ENCODE assay signal across 8 cellular contexts in the genomic region with DNA sequence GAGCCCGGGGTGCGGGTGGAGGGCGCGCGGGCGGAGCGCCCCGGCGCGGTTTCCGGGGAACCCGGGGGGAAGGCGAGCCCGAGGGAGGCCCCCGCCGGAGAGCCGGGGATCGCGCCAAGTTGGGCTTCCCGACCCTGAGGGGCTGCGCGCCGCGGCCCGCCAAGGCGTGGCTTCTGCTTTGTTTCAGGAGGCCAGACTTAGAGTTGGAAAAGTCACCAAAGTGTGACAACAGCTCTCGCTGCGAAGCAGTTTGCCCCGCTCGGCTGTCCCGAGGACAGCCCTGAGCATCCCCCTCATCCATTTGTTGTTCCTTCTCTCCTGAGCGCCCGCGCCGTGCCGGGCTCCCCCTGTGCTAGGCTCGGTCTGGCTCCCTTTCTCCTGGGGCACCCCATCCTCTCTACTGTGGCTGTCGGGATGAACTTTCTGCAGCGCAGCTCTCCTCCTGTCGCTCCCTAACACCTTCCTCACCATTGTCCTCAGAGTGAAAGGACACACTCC. TPM values are rescaled to one million over a fixed set of nuclear protein-coding genes. Genes with fewer than 3 reads are reported as not detected.
DNase-seq lines count a peak whose midpoint lies in the region; ATAC-seq and TF ChIP-seq lines count a peak whose summit lies in the region.

No MANE protein-coding gene starts in this region.

- peak; percentile 26 to 39 for DNase-seq in SJCRH30
- no peak for DNase-seq in esophagus squamous epithelium (lab: John Stamatoyannopoulos, UW)
- no peak for DNase-seq in NCI-H187 treated with DMSO at 0.1 percent for 48 hours (lab: John Stamatoyannopoulos, UW)
- no peak for DNase-seq in SHP77 (lab: John Stamatoyannopoulos, UW)
- DNase-seq in HuH-7.5 (ENCODE audit: low spot score), result no peak

- H3K4me3 ChIP-seq in SJCRH30, result peak overlapping the region; percentile 75
- H3K4me3 ChIP-seq in esophagus squamous epithelium, result peak overlapping the region; percentile 57 to 87 (median 68)
- peak overlapping the region; percentile 57 for H3K4me3 ChIP-seq in neuron (ENCODE audit: low read length)

- H3K9me3 ChIP-seq in SJCRH30 (replicated peaks) (no peaks in the 10 kb centered on the region), esophagus squamous epithelium (no peaks in the 10 kb centered on the region), neuron (ENCODE audit: low read length) (no peaks in the 10 kb centered on the region)

- H3K36me3 ChIP-seq in SJCRH30, result no peaks in the 10 kb centered on the region
- H3K36me3 ChIP-seq in esophagus squamous epithelium, result no peaks in the 10 kb centered on the region
- H3K36me3 ChIP-seq in neuron (ENCODE audit: insufficient read depth, low read length), result no peaks in the 10 kb centered on the region

- no peak for TF ChIP-seq CTCF in esophagus squamous epithelium (IDR thresholded peaks at IDR 0.05)

- ATAC-seq in GM18502 (IDR thresholded peaks at IDR 0.05; ENCODE audit: poor library complexity, unreplicated experiment) (peak; percentile 37), HG02571 (IDR thresholded peaks at IDR 0.05; ENCODE audit: unreplicated experiment) (peak; percentile 16)

- H3K27me3 ChIP-seq in SJCRH30, result no peaks in the 10 kb centered on the region
- H3K27me3 ChIP-seq in esophagus squamous epithelium, result peaks cover 0 to 30% (median 0%) of the 10 kb centered on the region in 4 donors
- H3K27me3 ChIP-seq in neuron (ENCODE audit: insufficient read depth, low read length), result peaks cover 11% of the 10 kb centered on the region

- H3K4me1 ChIP-seq in SJCRH30 (0 out of 2 replicates have a peak, but pooled peaks cover 3% of the 10 kb centered on the region), esophagus squamous epithelium (peaks cover 35 to 77% (median 43%) of the 10 kb centered on the region in 3 donors), neuron (ENCODE audit: insufficient read depth, low read length) (peaks cover 12% of the 10 kb centered on the region)

- intact Hi-C loops in esophagus squamous epithelium (cut with DNase I), result no loop called here

- WGBS in esophagus squamous epithelium, 2 donors, result 1 to 8% methylated on average over 10 to 14 of the region's 40 CpGs

- H2AFZ ChIP-seq in neuron (ENCODE audit: low read depth, low read length), result peak overlapping the region; percentile 91

- no peak for TF ChIP-seq POLR2A in esophagus squamous epithelium (IDR thresholded peaks at IDR 0.05)

- H3K27ac ChIP-seq in SJCRH30, result peak overlapping the region; percentile 19; the same call in 1 of the 2 replicates
- H3K27ac ChIP-seq in esophagus squamous epithelium, result peak overlapping the region; percentile 68 to 90 (median 79)

RNA-seq across cellular contexts. Expression of a gene that starts 0.4 kb away (rescaled TPM):
- total RNA-seq in SJCRH30 (2014; rRNA removed; shearing (Covaris generic)), result 26.3 and 27.1 TPM in 2 replicates
- 10 to 100 TPM in 1 of 4 donors, 1 to 10 TPM in 2, under 1 TPM in 1; 0.61 to 13.4 (median 6.0) TPM for total RNA-seq in esophagus squamous epithelium

RNA-seq across cellular contexts. Expression of a gene that starts 32.2 kb away (rescaled TPM):
- 0.05 and 0.24 TPM in 2 replicates for total RNA-seq in SJCRH30 (2014; rRNA removed; shearing (Covaris generic))
- total RNA-seq in esophagus squamous epithelium, result under 1 TPM in 1 of 4 donors, not detected in 3; 0.13 TPM

RNA-seq across cellular contexts. Expression of a gene that starts 53.8 kb away (rescaled TPM):
- total RNA-seq in SJCRH30 (2014; rRNA removed; shearing (Covaris generic)), result 175 and 179 TPM in 2 replicates
- 100 to 1,000 TPM; 165 to 215 (median 167) TPM for total RNA-seq in esophagus squamous epithelium

Comparison
In these comparisons a context has a peak if more than half of its experiments do, and no peak if none do; other contexts are left out.
1. DNase-seq: peak in SJCRH30 (2 of 2); none in esophagus squamous epithelium (single experiment), NCI-H187 treated with DMSO at 0.1 percent for 48 hours (single experiment), SHP77 (0 of 2) and HuH-7.5 (single experiment).
2. Peak in every context shown above with its lines, with median percentiles within 50 percentile points of each other: H3K4me3 ChIP-seq.